ENCODE assay signal across 8 cellular contexts in genomic region chr6:30517767-30518504, GRCh38. TPM values are rescaled to one million over a fixed set of nuclear protein-coding genes. Genes with fewer than 3 reads are reported as not detected.
DNase-seq lines count a peak whose midpoint lies in the region; ATAC-seq and TF ChIP-seq lines count a peak whose summit lies in the region.
"Not testable (repeated sequence)": the region's sequence is repeated elsewhere in the genome, so short reads cannot be mapped to it uniquely, and the experiment has no call there.

No MANE protein-coding gene starts in this region.

- H3K27ac ChIP-seq in BLaER1 treated with 17β-estradiol and CSF1 and Interleukin-3, amounts not matched to agents 10 nM and 100 nM: peak overlapping the region; percentile 95 to 100 (median 99)
- H3K27ac ChIP-seq in KOPT-K1 (ENCODE audit: low read depth, low read length, poor library complexity, severe bottlenecking) (peak overlapping the region; percentile 86), transverse colon (peak overlapping the region in 3 of 4 donors; percentile 94 to 98 (median 94))

- peaks cover 0 to 27% (median 8%) of the 10 kb centered on the region in 11 experiments; a peak in 9 of 22 replicates for H3K36me3 ChIP-seq in BLaER1 treated with 17β-estradiol and CSF1 and Interleukin-3, amounts not matched to agents 10 nM and 100 nM
- not testable (repeated sequence) for H3K36me3 ChIP-seq in KOPT-K1 (ENCODE audit: insufficient read depth, low read length); transverse colon

- WGBS in transverse colon (ENCODE audit: low coverage in 1 of 2), 2 donors: 91 to 100% methylated on average over 1 to 21 of the region's 21 CpGs

- peaks cover 24% of the 10 kb centered on the region for H3K36me3 Mint-ChIP-seq in activated CD4-positive, alpha-beta T cell treated with anti-CD3 and anti-CD28 coated beads, Interleukin-2, amount 10 ng/mL, durations not matched to agents 24 days and 14 days (ENCODE audit: low read depth)
- H3K36me3 Mint-ChIP-seq in activated T-helper 17 cell treated with anti-CD3 and anti-CD28 coated beads, Interleukin-2, amount 50 U/mL, for 72 hours (ENCODE audit: low read depth); dendritic cell treated with granulocyte-macrophage colony-stimulating factor and Interleukin-4, amounts not matched to agents 40 ng/mL and 50 ng/mL, for 4 days (ENCODE audit: low read depth); mesothelial cell of epicardium; progenitor cell of endocrine pancreas (ENCODE audit: insufficient read depth): not testable (repeated sequence)

- H3K27me3 ChIP-seq in BLaER1 treated with 17β-estradiol and CSF1 and Interleukin-3, amounts not matched to agents 10 nM and 100 nM; transverse colon: not testable (repeated sequence)

- H3K4me3 ChIP-seq in BLaER1 treated with 17β-estradiol and CSF1 and Interleukin-3, amounts not matched to agents 10 nM and 100 nM: peak overlapping the region in 8 of 10 experiments; percentile 3 to 56 (median 20); a peak in 10 of 20 replicates
- H3K4me3 ChIP-seq in transverse colon: not testable (repeated sequence)

- peaks cover 48% of the 10 kb centered on the region for H3K4me1 Mint-ChIP-seq in activated CD4-positive, alpha-beta T cell treated with anti-CD3 and anti-CD28 coated beads, Interleukin-2, amount 10 ng/mL, durations not matched to agents 24 days and 14 days
- peaks cover 17% of the 10 kb centered on the region for H3K4me1 Mint-ChIP-seq in activated T-helper 17 cell treated with anti-CD3 and anti-CD28 coated beads, Interleukin-2, amount 50 U/mL, for 72 hours
- peaks cover 46% of the 10 kb centered on the region for H3K4me1 Mint-ChIP-seq in dendritic cell treated with granulocyte-macrophage colony-stimulating factor and Interleukin-4, amounts not matched to agents 40 ng/mL and 50 ng/mL, for 4 days (ENCODE audit: low read depth)
- H3K4me1 Mint-ChIP-seq in mesothelial cell of epicardium; progenitor cell of endocrine pancreas (ENCODE audit: low read depth): not testable (repeated sequence)

- H3K4me2 ChIP-seq in BLaER1 treated with 17β-estradiol and CSF1 and Interleukin-3, amounts not matched to agents 10 nM and 100 nM: peak overlapping the region; percentile 19 to 96 (median 64); a peak in 20 of 22 replicates

- not testable (repeated sequence) for TF ChIP-seq CTCF in mesothelial cell of epicardium (IDR thresholded peaks at IDR 0.05; ENCODE audit: unreplicated experiment); progenitor cell of endocrine pancreas (IDR thresholded peaks at IDR 0.05; ENCODE audit: unreplicated experiment); transverse colon (IDR thresholded peaks at IDR 0.05)

- peaks cover 19% of the 10 kb centered on the region for H3K9me3 Mint-ChIP-seq in activated CD4-positive, alpha-beta T cell treated with anti-CD3 and anti-CD28 coated beads, Interleukin-2, amount 10 ng/mL, durations not matched to agents 24 days and 14 days
- H3K9me3 Mint-ChIP-seq in activated T-helper 17 cell treated with anti-CD3 and anti-CD28 coated beads, Interleukin-2, amount 50 U/mL, for 72 hours: peaks cover 10% of the 10 kb centered on the region
- H3K9me3 Mint-ChIP-seq in dendritic cell treated with granulocyte-macrophage colony-stimulating factor and Interleukin-4, amounts not matched to agents 40 ng/mL and 50 ng/mL, for 4 days; mesothelial cell of epicardium; progenitor cell of endocrine pancreas (ENCODE audit: low read depth): not testable (repeated sequence)

- H3K27me3 Mint-ChIP-seq in activated CD4-positive, alpha-beta T cell treated with anti-CD3 and anti-CD28 coated beads, Interleukin-2, amount 10 ng/mL, durations not matched to agents 24 days and 14 days; activated T-helper 17 cell treated with anti-CD3 and anti-CD28 coated beads, Interleukin-2, amount 50 U/mL, for 72 hours; dendritic cell treated with granulocyte-macrophage colony-stimulating factor and Interleukin-4, amounts not matched to agents 40 ng/mL and 50 ng/mL, for 4 days: not testable (repeated sequence)
- peaks cover 17% of the 10 kb centered on the region for H3K27me3 Mint-ChIP-seq in mesothelial cell of epicardium (ENCODE audit: low read depth)
- peaks cover 23% of the 10 kb centered on the region for H3K27me3 Mint-ChIP-seq in progenitor cell of endocrine pancreas

- intact Hi-C loops in activated CD4-positive, alpha-beta T cell treated with anti-CD3 and anti-CD28 coated beads, Interleukin-2, amount 10 ng/mL, durations not matched to agents 24 days and 14 days (cut with micrococcal nuclease): loop anchor here (2.0 kb wide), 1 partner anchor 21 kb away; no protein-coding TSS in a partner anchor
- intact Hi-C loops in dendritic cell treated with granulocyte-macrophage colony-stimulating factor and Interleukin-4, amounts not matched to agents 40 ng/mL and 50 ng/mL, for 4 days (cut with micrococcal nuclease); transverse colon (cut with DNase I; ENCODE audit: low total_unique reads): not testable (repeated sequence)

- not testable (repeated sequence) for DNase-seq in activated CD4-positive, alpha-beta T cell treated with anti-CD3 and anti-CD28 coated beads, Interleukin-2, amount 10 ng/mL, durations not matched to agents 24 days and 14 days; mesothelial cell of epicardium (ENCODE audit: low spot score in 2 of 2, unreplicated experiment in 2 of 2); progenitor cell of endocrine pancreas (ENCODE audit: low spot score, unreplicated experiment); transverse colon

- H3K4me3 Mint-ChIP-seq in activated CD4-positive, alpha-beta T cell treated with anti-CD3 and anti-CD28 coated beads, Interleukin-2, amount 10 ng/mL, durations not matched to agents 24 days and 14 days; dendritic cell treated with granulocyte-macrophage colony-stimulating factor and Interleukin-4, amounts not matched to agents 40 ng/mL and 50 ng/mL, for 4 days; progenitor cell of endocrine pancreas (ENCODE audit: low read depth): not testable (repeated sequence)
- peak overlapping the region; percentile 89 for H3K4me3 Mint-ChIP-seq in activated T-helper 17 cell treated with anti-CD3 and anti-CD28 coated beads, Interleukin-2, amount 50 U/mL, for 72 hours
- H3K4me3 Mint-ChIP-seq in mesothelial cell of epicardium: peak overlapping the region; percentile 15

- not testable (repeated sequence) for TF ChIP-seq POLR2A in transverse colon (IDR thresholded peaks at IDR 0.05)

- H3K9ac ChIP-seq in BLaER1 treated with 17β-estradiol and CSF1 and Interleukin-3, amounts not matched to agents 10 nM and 100 nM: peak overlapping the region in 10 of 11 experiments; percentile 84 to 94 (median 88); a peak in 19 of 22 replicates

- peaks cover 27 to 75% (median 66%) of the 10 kb centered on the region in 11 experiments for H3K9me3 ChIP-seq in BLaER1 treated with 17β-estradiol and CSF1 and Interleukin-3, amounts not matched to agents 10 nM and 100 nM (replicated peaks in 1 of 11)
- H3K9me3 ChIP-seq in KOPT-K1 (ENCODE audit: insufficient read depth, low read length, poor library complexity, severe bottlenecking): peaks cover 15% of the 10 kb centered on the region
- not testable (repeated sequence) for H3K9me3 ChIP-seq in transverse colon

- not testable (repeated sequence) for H4K20me1 ChIP-seq in BLaER1 treated with 17β-estradiol and CSF1 and Interleukin-3, amounts not matched to agents 10 nM and 100 nM

- ATAC-seq in activated T-helper 17 cell treated with anti-CD3 and anti-CD28 coated beads, Interleukin-2, amount 50 U/mL, for 72 hours (replicated peaks): not testable (repeated sequence)

- in situ Hi-C loops in transverse colon (cut with MboI; ENCODE audit: low pct_ligation_motif_present in 1 of 4, low pct_unique_long_range_greater_than_20kb in 1 of 4, low sequenced_read_pairs in 3 of 4): not testable (repeated sequence)

- not testable (repeated sequence) for TF ChIP-seq EP300 in transverse colon (IDR thresholded peaks at IDR 0.05; ENCODE audit: low read depth)

- H3K4me1 ChIP-seq in BLaER1 treated with 17β-estradiol and CSF1 and Interleukin-3, amounts not matched to agents 10 nM and 100 nM: peaks cover 38 to 78% (median 49%) of the 10 kb centered on the region in 10 experiments
- H3K4me1 ChIP-seq in transverse colon: peaks cover 9 to 36% (median 19%) of the 10 kb centered on the region in 4 donors

- H3K27ac Mint-ChIP-seq in activated CD4-positive, alpha-beta T cell treated with anti-CD3 and anti-CD28 coated beads, Interleukin-2, amount 10 ng/mL, durations not matched to agents 24 days and 14 days: peak overlapping the region; percentile 51
- not testable (repeated sequence) for H3K27ac Mint-ChIP-seq in activated T-helper 17 cell treated with anti-CD3 and anti-CD28 coated beads, Interleukin-2, amount 50 U/mL, for 72 hours; mesothelial cell of epicardium
- peak overlapping the region; percentile 91 for H3K27ac Mint-ChIP-seq in dendritic cell treated with granulocyte-macrophage colony-stimulating factor and Interleukin-4, amounts not matched to agents 40 ng/mL and 50 ng/mL, for 4 days
- peak overlapping the region; percentile 16 for H3K27ac Mint-ChIP-seq in progenitor cell of endocrine pancreas

RNA-seq across cellular contexts. Expression of gene HLA-E, which starts 28.6 kb away (rescaled TPM):
- 484 and 488 TPM in 2 replicates for total RNA-seq in activated CD4-positive, alpha-beta T cell treated with anti-CD3 and anti-CD28 coated beads, Interleukin-2, amount 10 ng/mL, durations not matched to agents 24 days and 14 days
- 100 to 1,000 TPM; 362 to 675 TPM for total RNA-seq in activated T-helper 17 cell treated with anti-CD3 and anti-CD28 coated beads, Interleukin-2, amount 50 U/mL, for 72 hours
- total RNA-seq in mesothelial cell of epicardium (59.5 to 61.9 TPM (median 61.7 TPM) in 3 replicates), progenitor cell of endocrine pancreas (27.6 and 28.4 TPM in 2 replicates), transverse colon (100 to 1,000 TPM; 248 to 610 (median 493) TPM)

RNA-seq across cellular contexts. Expression of gene GNL1, which starts 38.4 kb away (rescaled TPM):
- total RNA-seq in activated CD4-positive, alpha-beta T cell treated with anti-CD3 and anti-CD28 coated beads, Interleukin-2, amount 10 ng/mL, durations not matched to agents 24 days and 14 days: 80.9 and 93.0 TPM in 2 replicates
- 100 to 1,000 TPM; 102 to 117 TPM for total RNA-seq in activated T-helper 17 cell treated with anti-CD3 and anti-CD28 coated beads, Interleukin-2, amount 50 U/mL, for 72 hours
- total RNA-seq in mesothelial cell of epicardium: 88.2 to 93.1 TPM (median 91.9 TPM) in 3 replicates
- 75.2 and 81.9 TPM in 2 replicates for total RNA-seq in progenitor cell of endocrine pancreas
- total RNA-seq in transverse colon: 10 to 100 TPM; 13.5 to 34.1 (median 20.7) TPM

RNA-seq across cellular contexts. Expression of gene PRR3, which starts 39.2 kb away (rescaled TPM):
- total RNA-seq in activated CD4-positive, alpha-beta T cell treated with anti-CD3 and anti-CD28 coated beads, Interleukin-2, amount 10 ng/mL, durations not matched to agents 24 days and 14 days: 38.2 and 39.7 TPM in 2 replicates
- total RNA-seq in activated T-helper 17 cell treated with anti-CD3 and anti-CD28 coated beads, Interleukin-2, amount 50 U/mL, for 72 hours: 10 to 100 TPM; 22.1 to 23.1 TPM
- 23.7 to 25.5 TPM (median 23.9 TPM) in 3 replicates for total RNA-seq in mesothelial cell of epicardium
- total RNA-seq in progenitor cell of endocrine pancreas: 16.6 and 19.7 TPM in 2 replicates
- total RNA-seq in transverse colon: 10 to 100 TPM in 1 of 4 donors, 1 to 10 TPM in 3; 2.2 to 10.1 (median 5.0) TPM

RNA-seq across cellular contexts. Expression of gene ABCF1, which starts 53.3 kb away (rescaled TPM):
- total RNA-seq in activated CD4-positive, alpha-beta T cell treated with anti-CD3 and anti-CD28 coated beads, Interleukin-2, amount 10 ng/mL, durations not matched to agents 24 days and 14 days: 123 and 125 TPM in 2 replicates
- total RNA-seq in activated T-helper 17 cell treated with anti-CD3 and anti-CD28 coated beads, Interleukin-2, amount 50 U/mL, for 72 hours: 10 to 100 TPM; 65.0 to 98.2 TPM
- total RNA-seq in mesothelial cell of epicardium (71.4 to 73.6 TPM (median 71.5 TPM) in 3 replicates), progenitor cell of endocrine pancreas (72.0 and 78.7 TPM in 2 replicates), transverse colon (10 to 100 TPM; 33.0 to 52.0 (median 40.1) TPM)
